Comparison of ENCODE assay signal across 11 cellular contexts in genomic region chr7:48000164-48000563, GRCh38. TPM values are rescaled to one million over a fixed set of nuclear protein-coding genes. Genes with fewer than 3 reads are reported as not detected.
DNase-seq lines count a peak whose midpoint lies in the region; ATAC-seq and TF ChIP-seq lines count a peak whose summit lies in the region.
"Not testable (repeated sequence)": the region's sequence is repeated elsewhere in the genome, so short reads cannot be mapped to it uniquely, and the experiment has no call there.
"Had no signal": no experiment of that assay in that cellular context is flagged by ENCODE, and none has a peak within 500 bp of the region (broad histone marks: within the 10 kb centered on the region; RNA-seq: fewer than 3 reads in every experiment).

No MANE protein-coding gene starts in this region.

- H3K27ac Mint-ChIP-seq in Caco-2 (ENCODE audit: unreplicated experiment) = peak overlapping the region; percentile 24
- H3K27ac Mint-ChIP-seq in MCF 10A (ENCODE audit: low read depth, unreplicated experiment) = peak overlapping the region; percentile 7

- H2BK120ac ChIP-seq in trophoblast cell (ENCODE audit: insufficient read depth, low read length, poor library complexity) = not testable (repeated sequence)

- not testable (repeated sequence) for H3K79me2 ChIP-seq in GM23248 (ENCODE audit: insufficient read depth); PC-3 (ENCODE audit: low read length); trophoblast cell (ENCODE audit: control insufficient read depth, insufficient read depth, low read length, poor library complexity)

- POLR2A ChIA-PET in Caco-2 (lab: Charles Lee) = interaction anchor here (0.6 to 1.0 kb wide), 2 partner anchors 95 to 261 kb away, joined by 3 read pairs; no protein-coding TSS in a partner anchor
- POLR2A ChIA-PET in PC-3 (lab: Charles Lee; ENCODE audit: unreplicated experiment) = not testable (repeated sequence)
- POLR2A ChIA-PET in MCF 10A (lab: Yijun Ruan, JAX) = interaction anchor here (1.4 kb wide), 1 partner anchor 85 kb away, joined by 4 read pairs; no protein-coding TSS in a partner anchor

- not testable (repeated sequence) for H2BK5ac ChIP-seq in trophoblast cell (ENCODE audit: low read depth, low read length, poor library complexity)

- BruUV-seq in Caco-2 (replicated peaks; lab: Mats Ljungman, UMichigan); PC-3 (replicated peaks; lab: Mats Ljungman, UMichigan); MCF 10A (replicated peaks; lab: Mats Ljungman, UMichigan): not testable (repeated sequence)

- in situ Hi-C loops in GM23248 (cut with MboI) = not testable (repeated sequence)

- peaks cover 11% of the 10 kb centered on the region; the same call in 1 of the 2 replicates for H3F3A ChIP-seq in GM23248 (ENCODE audit: insufficient read depth)
- not testable (repeated sequence) for H3F3A ChIP-seq in PC-3 (ENCODE audit: low read length, unreplicated experiment)

- not testable (repeated sequence) for H4K20me1 ChIP-seq in GM23248 (ENCODE audit: insufficient read depth); PC-3 (ENCODE audit: low read length)

- peak; percentile 42; the same call in 1 of the 2 replicates for ATAC-seq in PC-3
- ATAC-seq in foreskin keratinocyte = peak; percentile 68

- H3K4me3 Mint-ChIP-seq in Caco-2 (ENCODE audit: unreplicated experiment); MCF 10A (ENCODE audit: unreplicated experiment): not testable (repeated sequence)

- H3K9ac ChIP-seq in GM23248; PC-3 (ENCODE audit: low read length); trophoblast cell (ENCODE audit: low read length): not testable (repeated sequence)

- H3K4me2 ChIP-seq in GM23248 (ENCODE audit: unreplicated experiment) (peak overlapping the region; percentile 16), PC-3 (ENCODE audit: low read length) (peak overlapping the region; percentile 2)
- not testable (repeated sequence) for H3K4me2 ChIP-seq in trophoblast cell (ENCODE audit: low read length)

- H3K4ac ChIP-seq in trophoblast cell (ENCODE audit: low read depth, low read length) = not testable (repeated sequence)

- not testable (repeated sequence) for H3K4me1 ChIP-seq in Caco-2; GM23248 (ENCODE audit: insufficient read depth); PC-3 (ENCODE audit: insufficient read depth, low read length); trophoblast cell (ENCODE audit: control insufficient read depth in 1 of 2, insufficient read depth in 2 of 2, low read length in 2 of 2)
- H3K4me1 ChIP-seq in SJSA1 (replicated peaks) (peaks cover 34% of the 10 kb centered on the region), foreskin keratinocyte (peaks cover 11% of the 10 kb centered on the region)

- not testable (repeated sequence) for H4K12ac ChIP-seq in trophoblast cell (ENCODE audit: low read depth, low read length)

- H3K4me3 ChIP-seq in Caco-2 (ENCODE audit: low read depth, low read length); GM23248; PC-3 (ENCODE audit: low read length); trophoblast cell (ENCODE audit: low read depth, low read length): not testable (repeated sequence)
- peak overlapping the region; percentile 24 for H3K4me3 ChIP-seq in SJSA1

- H2AK5ac ChIP-seq in trophoblast cell (ENCODE audit: low read length) = not testable (repeated sequence)

- peak; percentile 11 to 53 for DNase-seq in Caco-2
- peak; percentile 60 for DNase-seq in GM23248
- peak; percentile 12 for DNase-seq in HS-27A (ENCODE audit: low read depth)
- DNase-seq in PC-3 = peak; percentile 47
- peak; percentile 78 to 85 for DNase-seq in SJSA1 (ENCODE audit: low read depth in 1 of 2, low spot score in 2 of 2)
- peak; percentile 35 for DNase-seq in MCF 10A (ENCODE audit: unreplicated experiment)
- DNase-seq in foreskin keratinocyte = peak; percentile 47 to 64
- peak; percentile 91 to 93 for DNase-seq in trophoblast cell

- H3K4me1 Mint-ChIP-seq in Caco-2 (ENCODE audit: low read depth, unreplicated experiment) = peaks cover 15% of the 10 kb centered on the region
- H3K4me1 Mint-ChIP-seq in MCF 10A (ENCODE audit: insufficient read depth, unreplicated experiment) = peaks cover 10% of the 10 kb centered on the region

- intact Hi-C loops in Caco-2 (cut with micrococcal nuclease; ENCODE audit: unreplicated experiment); PC-3 (cut with micrococcal nuclease); MCF 10A (cut with micrococcal nuclease): not testable (repeated sequence)

- H3K9me3 ChIP-seq in Caco-2; GM23248 (ENCODE audit: low read depth); PC-3 (ENCODE audit: low read length); SJSA1 (replicated peaks); trophoblast cell (ENCODE audit: insufficient read depth, low read depth, low read length): not testable (repeated sequence)

- H3K36me3 ChIP-seq in Caco-2 (ENCODE audit: control insufficient read depth, insufficient read depth, low read length); GM23248 (ENCODE audit: low read depth); PC-3 (ENCODE audit: low read depth, low read length); SJSA1; trophoblast cell (ENCODE audit: control insufficient read depth in 1 of 2, insufficient read depth in 2 of 2, low read length in 2 of 2): not testable (repeated sequence)

- peaks cover 20% of the 10 kb centered on the region for H3K9me3 Mint-ChIP-seq in Caco-2 (ENCODE audit: unreplicated experiment)
- not testable (repeated sequence) for H3K9me3 Mint-ChIP-seq in MCF 10A (ENCODE audit: unreplicated experiment)

- H3K14ac ChIP-seq in trophoblast cell (ENCODE audit: low read length) = not testable (repeated sequence)

- H3K27ac ChIP-seq in GM23248 (peak overlapping the region; percentile 10), SJSA1 (peak overlapping the region; percentile 86)
- not testable (repeated sequence) for H3K27ac ChIP-seq in PC-3 (ENCODE audit: low read length); foreskin keratinocyte; trophoblast cell (ENCODE audit: low read depth, low read length)

- 70 to 76% methylated on average over 13 of the region's 13 CpGs for WGBS in GM23248 (ENCODE audit: low coverage in 1 of 2, low lambda C conversion rate in 2 of 2, missing lambda C conversion rate in 2 of 2), 2 experiments
- WGBS in trophoblast cell (ENCODE audit: extremely low coverage, insufficient coverage, insufficient read length) = no CpG with 5 or more reads among the region's 13 CpGs

- CTCF ChIA-PET in Caco-2 (lab: Charles Lee) = interaction anchor here (0.6 to 0.9 kb wide), 2 partner anchors 9 to 409 kb away, joined by 3 to 5 read pairs; no protein-coding TSS in a partner anchor
- CTCF ChIA-PET in PC-3 (lab: Charles Lee) = interaction anchor here (0.6 kb wide), 1 partner anchor 48 kb away, joined by 3 read pairs; no protein-coding TSS in a partner anchor
- CTCF ChIA-PET in MCF 10A (lab: Yijun Ruan, JAX) = interaction anchor here (0.7 to 1.8 kb wide), 7 partner anchors 9 to 504 kb away, joined by 3 to 12 read pairs (median 3); no protein-coding TSS in a partner anchor

- not testable (repeated sequence) for H3K18ac ChIP-seq in trophoblast cell (ENCODE audit: low read length)

- H3K27me3 ChIP-seq in Caco-2 (replicated peaks; ENCODE audit: control insufficient read depth, insufficient read depth, low read length); GM23248 (replicated peaks; ENCODE audit: insufficient read depth); PC-3 (ENCODE audit: low read length); SJSA1 (replicated peaks); foreskin keratinocyte; trophoblast cell (ENCODE audit: insufficient read depth, low read length): not testable (repeated sequence)

- H3K79me1 ChIP-seq in trophoblast cell (ENCODE audit: low read length) = not testable (repeated sequence)

- not testable (repeated sequence) for H4K91ac ChIP-seq in trophoblast cell (ENCODE audit: low read depth, low read length)

- H2AFZ ChIP-seq in GM23248 = peak overlapping the region; percentile 9; the same call in 1 of the 2 replicates
- not testable (repeated sequence) for H2AFZ ChIP-seq in PC-3 (ENCODE audit: low read length); trophoblast cell (ENCODE audit: insufficient read depth, low read length, poor library complexity)

- not testable (repeated sequence) for H4K8ac ChIP-seq in trophoblast cell (ENCODE audit: low read depth, low read length)

- not testable (repeated sequence) for TF ChIP-seq CTCF in Caco-2 (IDR thresholded peaks at IDR 0.05; ENCODE audit: insufficient read depth in 1 of 2, low read depth in 1 of 2, low read length in 1 of 2, severe bottlenecking in 1 of 2, unreplicated experiment in 1 of 2); PC-3 (conservative IDR thresholded peaks at IDR 0.05; ENCODE audit: low read depth, low read length); MCF 10A (IDR thresholded peaks at IDR 0.05; ENCODE audit: unreplicated experiment); foreskin keratinocyte (conservative IDR thresholded peaks at IDR 0.05)

- not testable (repeated sequence) for H2BK12ac ChIP-seq in trophoblast cell (ENCODE audit: low read length)

- H3K27me3 Mint-ChIP-seq in Caco-2 (ENCODE audit: insufficient read depth, unreplicated experiment); MCF 10A (ENCODE audit: insufficient read depth, unreplicated experiment): not testable (repeated sequence)

- H3K36me3 Mint-ChIP-seq in Caco-2 (ENCODE audit: insufficient read depth, unreplicated experiment); MCF 10A (ENCODE audit: insufficient read depth, unreplicated experiment): not testable (repeated sequence)

- not testable (repeated sequence) for H3K23ac ChIP-seq in trophoblast cell (ENCODE audit: low read length)

- H3K9me2 ChIP-seq in GM23248 (ENCODE audit: insufficient read depth); PC-3 (replicated peaks; ENCODE audit: low read length): not testable (repeated sequence)

RNA-seq across cellular contexts. Expression of gene HUS1, which starts 20.7 kb away (rescaled TPM):
- total RNA-seq in Caco-2 (2022) (31.3 and 32.3 TPM in 2 replicates), PC-3 (2014; rRNA removed) (15.3 and 23.2 TPM in 2 replicates), MCF 10A (2022) (39.9 and 42.8 TPM in 2 replicates), foreskin keratinocyte (23.0 and 23.8 TPM in 2 replicates)
- 21.1 and 25.0 TPM in 2 replicates for total RNA-seq in GM23248 (2014; rRNA removed; shearing (Covaris generic))
- polyA plus RNA-seq in GM23248 (2016; fragmentation: Nextera tagmentation; extraction: Ambion mirVana) (23.5 and 25.5 TPM in 2 replicates), foreskin keratinocyte (12.3 and 14.1 TPM in 2 replicates)
- 36.9 and 46.6 TPM in 2 replicates for total RNA-seq in SJSA1 (2014; rRNA removed; shearing (Covaris generic))
- 19.5 and 19.6 TPM in 2 replicates for polyA plus RNA-seq in trophoblast cell (2013)

RNA-seq across cellular contexts. Expression of gene SUN3, which starts 28.7 kb away (rescaled TPM):
- total RNA-seq in Caco-2 (2022) (not detected in 2 replicates), PC-3 (2014; rRNA removed) (not detected in 2 replicates), MCF 10A (2022) (0.22 TPM in 1 of 2 replicates, not detected in the other), foreskin keratinocyte (not detected in 2 replicates)
- not detected in 2 replicates for total RNA-seq in GM23248 (2014; rRNA removed; shearing (Covaris generic))
- polyA plus RNA-seq in GM23248 (2016; fragmentation: Nextera tagmentation; extraction: Ambion mirVana) (not detected in 2 replicates), foreskin keratinocyte (0.12 TPM in 1 of 2 replicates, not detected in the other)
- total RNA-seq in SJSA1 (2014; rRNA removed; shearing (Covaris generic)) = 17.0 and 24.4 TPM in 2 replicates
- 4.0 and 4.8 TPM in 2 replicates for polyA plus RNA-seq in trophoblast cell (2013)
- total RNA-seq: A673; CD8-positive, alpha-beta T cell; Peyer's patch had no signal

RNA-seq across cellular contexts. Expression of gene C7orf57, which starts 35.2 kb away (rescaled TPM):
- total RNA-seq in Caco-2 (2022) = not detected in 2 replicates
- not detected in 2 replicates for total RNA-seq in GM23248 (2014; rRNA removed; shearing (Covaris generic))
- polyA plus RNA-seq in GM23248 (2016; fragmentation: Nextera tagmentation; extraction: Ambion mirVana) = not detected in 2 replicates
- total RNA-seq in PC-3 (2014; rRNA removed) = 0.15 TPM in 1 of 2 replicates, not detected in the other
- 0.34 and 3.8 TPM in 2 replicates for total RNA-seq in SJSA1 (2014; rRNA removed; shearing (Covaris generic))
- total RNA-seq in MCF 10A (2022) = 0.37 and 0.52 TPM in 2 replicates
- total RNA-seq in foreskin keratinocyte = 0.28 and 0.44 TPM in 2 replicates
- 0.17 and 0.20 TPM in 2 replicates for polyA plus RNA-seq in foreskin keratinocyte
- polyA plus RNA-seq in trophoblast cell (2013) = 0.22 and 0.25 TPM in 2 replicates
- total RNA-seq: A673; CD8-positive, alpha-beta T cell; Peyer's patch had no signal

RNA-seq across cellular contexts. Expression of gene PKD1L1, which starts 51.9 kb away (rescaled TPM):
- total RNA-seq in Caco-2 (2022) (0.25 and 0.28 TPM in 2 replicates), PC-3 (2014; rRNA removed) (0.04 and 0.17 TPM in 2 replicates), MCF 10A (2022) (0.25 TPM in 1 of 2 replicates, not detected in the other), foreskin keratinocyte (0.03 and 0.07 TPM in 2 replicates)
- 0.11 and 0.25 TPM in 2 replicates for total RNA-seq in GM23248 (2014; rRNA removed; shearing (Covaris generic))
- polyA plus RNA-seq in GM23248 (2016; fragmentation: Nextera tagmentation; extraction: Ambion mirVana) (0.05 and 0.06 TPM in 2 replicates), foreskin keratinocyte (0.02 and 0.03 TPM in 2 replicates)
- 0.19 and 0.53 TPM in 2 replicates for total RNA-seq in SJSA1 (2014; rRNA removed; shearing (Covaris generic))
- 0.07 and 0.15 TPM in 2 replicates for polyA plus RNA-seq in trophoblast cell (2013)
- total RNA-seq: A673 had no signal

Comparison
In these comparisons a context has a peak if more than half of its experiments do, and no peak if none do; other contexts are left out.
1. DNase-seq: peak in every context shown above with its lines; median percentile 92 in trophoblast cell; 82 in SJSA1; 60 in GM23248; 56 in foreskin keratinocyte; 47 in PC-3; 35 in MCF 10A; 32 in Caco-2; 12 in HS-27A.
2. RNA of gene SUN3, which starts 28.7 kb away (total RNA-seq): 17.0 to 24.4 TPM in SJSA1; not detected in Caco-2, 0.22 TPM in MCF 10A, not detected in GM23248, not detected in PC-3 and not detected in foreskin keratinocyte; every median in the first group is over 10 times any median in the second.